In the genomic region with DNA sequence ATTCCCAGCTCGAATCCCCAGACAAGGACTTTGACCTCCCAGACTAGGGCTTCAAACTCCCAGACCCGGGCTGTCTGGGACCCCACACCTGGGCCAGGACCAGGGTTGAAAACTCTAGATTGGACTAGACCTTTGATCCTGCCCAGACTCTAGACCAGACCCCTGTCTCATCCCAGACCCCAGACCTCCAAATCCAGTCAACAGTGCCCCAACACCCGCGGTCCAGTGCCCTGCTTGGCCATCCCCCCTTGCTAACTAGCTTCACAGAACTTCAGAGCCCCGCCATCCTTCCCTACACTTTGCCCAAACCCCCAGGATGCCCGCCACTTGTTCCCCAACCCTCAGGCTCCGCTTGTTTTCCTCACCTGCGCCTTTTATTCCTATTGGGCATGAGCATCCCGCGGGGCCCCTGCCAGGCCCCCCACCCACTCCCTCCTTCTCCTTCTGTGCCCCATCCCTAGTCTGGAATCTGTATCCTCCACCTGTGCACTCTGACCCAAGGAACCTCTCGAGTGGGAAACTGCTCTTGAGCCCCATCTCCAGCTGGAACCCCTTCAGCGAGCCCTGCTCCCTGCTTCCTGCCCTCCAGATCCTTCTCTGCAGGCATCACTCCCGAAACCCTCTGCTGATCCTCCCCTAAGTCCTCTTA, we compare ENCODE assay signal across 8 cellular contexts. TPM values are rescaled to one million over a fixed set of nuclear protein-coding genes. Genes with fewer than 3 reads are reported as not detected.
A peak's percentile ranks its signal among the peaks of the same experiment; 100 is the strongest.
DNase-seq lines count a peak whose midpoint lies in the region; ATAC-seq, FAIRE-seq and TF ChIP-seq lines count a peak whose summit lies in the region.

No MANE protein-coding gene starts in this region.

- peak; percentile 17 for DNase-seq in DND-41
- DNase-seq in PC-9 = no peak
- DNase-seq in epithelial cell of prostate (ENCODE audit: low read depth, low spot score) = no peak
- no peak for DNase-seq in pancreas
- no peak for DNase-seq in SIG-M5 (lab: John Stamatoyannopoulos, UW)
- no peak for DNase-seq in NCI-H2029 treated with DMSO at 0.1 percent for 48 hours (lab: John Stamatoyannopoulos, UW)

- peak overlapping the region; percentile 79 for H3K9ac ChIP-seq in DND-41 (ENCODE audit: low read depth, low read length)

- intact Hi-C loops in PC-9 (cut with micrococcal nuclease; ENCODE audit: unreplicated experiment) = loop anchor here (1.0 to 2.0 kb wide), 2 partner anchors 8 to 28 kb away; no protein-coding TSS in a partner anchor
- intact Hi-C loops in pancreas (cut with DNase I) = no loop called here

- POLR2A ChIA-PET in PC-9 (lab: Charles Lee; ENCODE audit: unreplicated experiment) = no interaction called here

- H4K20me1 ChIP-seq in DND-41 (ENCODE audit: insufficient read depth, low read length) (peaks cover 44% of the 10 kb centered on the region), PC-9 (ENCODE audit: insufficient read depth) (no peaks in the 10 kb centered on the region)

- H3K27ac ChIP-seq in DND-41 (ENCODE audit: low read length) (peak overlapping the region; percentile 89), PC-9 (no peak overlapping the region), epithelial cell of prostate (peak overlapping the region; percentile 76), pancreas (peak overlapping the region; percentile 42 to 84 (median 68))

- 16 to 18% methylated on average over 13 of the region's 13 CpGs for WGBS in pancreas, 2 donors

- no peaks in the 10 kb centered on the region for H3K9me2 ChIP-seq in PC-9 (ENCODE audit: insufficient read depth)

- H3K4me2 ChIP-seq in DND-41 (ENCODE audit: insufficient read depth, low read length) = peak overlapping the region; percentile 87
- H3K4me2 ChIP-seq in PC-9 = peak overlapping the region; percentile 93

- peaks cover 60% of the 10 kb centered on the region for H3K79me2 ChIP-seq in DND-41 (ENCODE audit: insufficient read depth, low read length)
- H3K79me2 ChIP-seq in PC-9 (ENCODE audit: low read depth) = peaks cover 23% of the 10 kb centered on the region

- H3K36me3 ChIP-seq in DND-41 (ENCODE audit: insufficient read depth, low read length) (peaks cover 33% of the 10 kb centered on the region), PC-9 (ENCODE audit: low read depth) (no peaks in the 10 kb centered on the region), pancreas (no peaks in the 10 kb centered on the region)

- CTCF ChIA-PET in PC-9 (lab: Charles Lee) = interaction anchor here (1.4 kb wide), 1 partner anchor 10 kb away, joined by 7 read pairs; no protein-coding TSS in a partner anchor

- H3K27me3 ChIP-seq in DND-41 (ENCODE audit: insufficient read depth, low read length, poor library complexity) (no peaks in the 10 kb centered on the region), PC-9 (ENCODE audit: insufficient read depth, low read depth) (no peaks in the 10 kb centered on the region), pancreas (no peaks in the 10 kb centered on the region)

- H3K9me3 ChIP-seq in DND-41 (ENCODE audit: insufficient read depth, low read length, severe bottlenecking) (no peaks in the 10 kb centered on the region), PC-9 (ENCODE audit: insufficient read depth, low read depth) (no peaks in the 10 kb centered on the region), pancreas (no peaks in the 10 kb centered on the region)

- H3K4me1 ChIP-seq in DND-41 (ENCODE audit: insufficient read depth, low read length) = peaks cover 42% of the 10 kb centered on the region
- H3K4me1 ChIP-seq in PC-9 (replicated peaks; ENCODE audit: insufficient read depth) = peaks cover 24% of the 10 kb centered on the region
- H3K4me1 ChIP-seq in pancreas = peaks cover 3 to 12% (median 12%) of the 10 kb centered on the region in 3 donors

- H2AFZ ChIP-seq in DND-41 (ENCODE audit: low read depth, low read length) (peak overlapping the region; percentile 30; the same call in 1 of the 2 replicates), PC-9 (peak overlapping the region; percentile 72)

- ATAC-seq in DND-41 (ENCODE audit: insufficient read depth, low read depth) (no peak), pancreas (no peak), GM18868 (IDR thresholded peaks at IDR 0.05; ENCODE audit: unreplicated experiment) (no peak), GM18498 (IDR thresholded peaks at IDR 0.05; ENCODE audit: unreplicated experiment) (no peak)

- peak overlapping the region; percentile 66 to 91 for H3K4me3 ChIP-seq in DND-41 (ENCODE audit: low read depth in 1 of 2, low read length in 2 of 2)
- peak overlapping the region; percentile 66 for H3K4me3 ChIP-seq in PC-9
- H3K4me3 ChIP-seq in pancreas = peak overlapping the region; percentile 51 to 78 (median 74)

- TSS peak; percentile 66 for BruUV-seq in PC-9 (replicated peaks; lab: Mats Ljungman, UMichigan)

- TF ChIP-seq CTCF in DND-41 (IDR thresholded peaks at IDR 0.05; ENCODE audit: borderline replicate concordance, extremely low read depth, low read length, poor library complexity, severe bottlenecking) (no peak), PC-9 (conservative IDR thresholded peaks at IDR 0.05) (no peak), pancreas (IDR thresholded peaks at IDR 0.05) (no peak)

- FAIRE-seq in pancreas (lab: Jason Lieb, UNC) = no peak

- no peaks in the 10 kb centered on the region; the same call in 1 of the 2 replicates for H3F3A ChIP-seq in PC-9 (ENCODE audit: insufficient read depth, low read depth)

RNA-seq across cellular contexts. Expression of a gene that starts 0.6 kb away (rescaled TPM):
- total RNA-seq in PC-9 (2021) = 156 and 201 TPM in 2 replicates
- total RNA-seq in pancreas = 100 to 1,000 TPM in 1 of 6 donors, 10 to 100 TPM in 5; 26.9 to 104 (median 42.9) TPM
- 10 to 100 TPM; 54.1 to 97.6 TPM for polyA plus RNA-seq in pancreas

RNA-seq across cellular contexts. Expression of a gene that starts 31.5 kb away (rescaled TPM):
- total RNA-seq in PC-9 (2021) (0.33 and 0.37 TPM in 2 replicates), pancreas (10 to 100 TPM; 21.2 to 57.9 (median 38.6) TPM)
- 10 to 100 TPM; 35.2 to 40.8 TPM for polyA plus RNA-seq in pancreas

RNA-seq across cellular contexts. Expression of a gene that starts 32.3 kb away (rescaled TPM):
- total RNA-seq in PC-9 (2021) (52.4 and 92.6 TPM in 2 replicates), pancreas (10 to 100 TPM; 27.5 to 53.5 (median 33.2) TPM)
- 100 to 1,000 TPM; 118 to 223 TPM for polyA plus RNA-seq in pancreas

RNA-seq across cellular contexts. Expression of a gene that starts 42.3 kb away (rescaled TPM):
- total RNA-seq in PC-9 (2021) (0.35 and 0.55 TPM in 2 replicates), pancreas (under 1 TPM in 1 of 6 donors, not detected in 5; 0.12 TPM)
- polyA plus RNA-seq in pancreas = 1 to 10 TPM in 1 of 2 donors, under 1 TPM in 1; 0.15 to 2.1 TPM

RNA-seq across cellular contexts. Expression of a gene that starts 45.2 kb away (rescaled TPM):
- total RNA-seq in PC-9 (2021) (0.48 TPM in 1 of 2 replicates, not detected in the other), pancreas (not detected)
- polyA plus RNA-seq in pancreas = not detected

Comparison
In these comparisons a context has a peak if more than half of its experiments do, and no peak if none do; other contexts are left out.
1. RNA of a gene that starts 31.5 kb away (total RNA-seq): 21.2 to 57.9 TPM in pancreas; 0.33 to 0.37 TPM in PC-9; every median in the first group is over 10 times any median in the second.
2. Peak in every context shown above with its lines, with median percentiles within 50 percentile points of each other: H3K4me3 ChIP-seq.